In the genomic region with DNA sequence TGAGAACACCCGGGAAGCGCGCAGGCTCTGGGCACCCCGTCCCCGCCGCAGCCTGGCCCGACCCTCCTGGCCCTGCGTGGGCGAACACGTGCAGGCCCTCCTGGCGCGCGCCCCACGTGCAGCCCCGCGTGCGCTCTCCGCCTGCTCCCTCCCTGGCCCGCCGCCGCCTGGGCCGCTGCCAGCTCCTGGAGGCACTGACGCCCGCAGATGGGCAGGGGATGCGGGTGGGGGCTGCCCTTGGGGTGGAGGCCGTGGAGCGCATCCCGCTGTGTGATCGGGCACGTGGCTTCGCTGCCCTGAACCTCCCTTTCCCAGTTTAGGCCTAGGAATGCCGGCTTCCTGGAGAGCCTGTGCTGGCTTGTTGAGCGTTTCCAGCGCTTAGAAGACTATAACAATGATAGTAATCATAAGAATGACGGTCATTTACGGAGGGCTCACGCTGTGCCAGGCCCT, we compare ENCODE assay signal across 13 cellular contexts.
DNase-seq lines count a peak whose midpoint lies in the region; ATAC-seq and TF ChIP-seq lines count a peak whose summit lies in the region.
"Had no signal": no experiment of that assay in that cellular context is flagged by ENCODE, and none has a peak within 500 bp of the region (broad histone marks: within the 10 kb centered on the region; RNA-seq: fewer than 3 reads in every experiment).

No MANE protein-coding gene starts in this region.

- no peaks in the 10 kb centered on the region for H3K9me3 ChIP-seq in prostate gland

- peaks cover 3% of the 10 kb centered on the region; the same call in 1 of the 3 replicates for H3K36me3 Mint-ChIP-seq in GM23338 (ENCODE audit: low read depth)

- H3K4me1 Mint-ChIP-seq in GM23338: peaks cover 16% of the 10 kb centered on the region
- H3K4me1 Mint-ChIP-seq: activated naive CD8-positive, alpha-beta T cell treated with anti-CD3 and anti-CD28 coated beads, Interleukin-2, amount 50 U/mL, for 24 hours; B cell had no signal

- no peaks in the 10 kb centered on the region; the same call in 2 of the 3 replicates for H3K9me3 Mint-ChIP-seq in GM23338
- H3K9me3 Mint-ChIP-seq: activated naive CD8-positive, alpha-beta T cell treated with anti-CD3 and anti-CD28 coated beads, Interleukin-2, amount 50 U/mL, for 24 hours; effector memory CD8-positive, alpha-beta T cell had no signal

- TF ChIP-seq CTCF in GM23338 (conservative IDR thresholded peaks at IDR 0.05; ENCODE audit: low read depth in 2 of 2): no peak
- no peak for TF ChIP-seq CTCF in prostate gland (IDR thresholded peaks at IDR 0.05)

- no peak overlapping the region for H3K27ac Mint-ChIP-seq in GM23338
- H3K27ac Mint-ChIP-seq: activated naive CD8-positive, alpha-beta T cell treated with anti-CD3 and anti-CD28 coated beads, Interleukin-2, amount 50 U/mL, for 24 hours; B cell; effector memory CD8-positive, alpha-beta T cell had no signal

- no peak for TF ChIP-seq POLR2A in prostate gland (IDR thresholded peaks at IDR 0.05)

- H3K27ac ChIP-seq in GM23338 (ENCODE audit: low read depth) (no peak overlapping the region), prostate gland (peak overlapping the region in 1 of 2 donors; percentile 37)

- no peaks in the 10 kb centered on the region for H3K79me2 ChIP-seq in GM23338 (replicated peaks; ENCODE audit: insufficient read depth)

- DNase-seq in GM23338 (ENCODE audit: low spot score) (peak; percentile 49), anterior cingulate cortex (lab: John Stamatoyannopoulos, UW) (peak in 46 of 58 donors; percentile 6 to 78 (median 30)), left ventricle myocardium superior (peak; percentile 66), prostate gland (ENCODE audit: low spot score) (peak; percentile 75), UCSD-AML1 (lab: John Stamatoyannopoulos, UW; ENCODE audit: unreplicated experiment) (no peak), NCI-H774 (lab: John Stamatoyannopoulos, UW) (no peak)
- DNase-seq: activated naive CD8-positive, alpha-beta T cell treated with anti-CD3 and anti-CD28 coated beads, Interleukin-2, amount 50 U/mL, for 24 hours; effector memory CD8-positive, alpha-beta T cell; NCI-H524 treated with DMSO at 0.1 percent for 48 hours had no signal

- no peaks in the 10 kb centered on the region for H3F3A ChIP-seq in GM23338 (replicated peaks; ENCODE audit: low read depth)

- H3K4me1 ChIP-seq in GM23338 (ENCODE audit: insufficient read depth) (peaks cover 5% of the 10 kb centered on the region), prostate gland (replicated peaks) (peaks cover 15% of the 10 kb centered on the region)

- peak overlapping the region; percentile 57; the same call in 1 of the 2 replicates for H3K4me2 ChIP-seq in GM23338
- H3K4me2 ChIP-seq: smooth muscle cell had no signal

- H3K4me3 Mint-ChIP-seq in GM23338: no peak overlapping the region
- H3K4me3 Mint-ChIP-seq: activated naive CD8-positive, alpha-beta T cell treated with anti-CD3 and anti-CD28 coated beads, Interleukin-2, amount 50 U/mL, for 24 hours; B cell; effector memory CD8-positive, alpha-beta T cell had no signal

- 0 out of 2 replicates have a peak, but pooled peaks cover 3% of the 10 kb centered on the region for H3K9me2 ChIP-seq in GM23338 (ENCODE audit: insufficient read depth)

- intact Hi-C loops in left ventricle myocardium superior (cut with micrococcal nuclease): no loop called here
- intact Hi-C loops in prostate gland (cut with DNase I): no loop called here

- H3K27me3 Mint-ChIP-seq in GM23338 (ENCODE audit: insufficient read depth, low read depth, poor library complexity): peaks cover 11% of the 10 kb centered on the region
- H3K27me3 Mint-ChIP-seq: effector memory CD8-positive, alpha-beta T cell had no signal

- ATAC-seq in GM23338: peak; percentile 57
- ATAC-seq in left ventricle myocardium superior: peak; percentile 66
- no peak for ATAC-seq in HG02938 (IDR thresholded peaks at IDR 0.05; ENCODE audit: unreplicated experiment)
- no peak for ATAC-seq in GM21529 (IDR thresholded peaks at IDR 0.05; ENCODE audit: unreplicated experiment)

- H2AFZ ChIP-seq in GM23338: peak overlapping the region; percentile 88

- no peaks in the 10 kb centered on the region for H4K20me1 ChIP-seq in GM23338 (replicated peaks; ENCODE audit: insufficient read depth)

- H3K36me3 ChIP-seq in GM23338 (ENCODE audit: insufficient read depth) (no peaks in the 10 kb centered on the region), prostate gland (no peaks in the 10 kb centered on the region)

- 47% methylated on average over 37 of the region's 37 CpGs for WGBS in prostate gland

- H3K4me3 ChIP-seq in GM23338: no peak overlapping the region
- no peak overlapping the region for H3K4me3 ChIP-seq in prostate gland
- H3K4me3 ChIP-seq: smooth muscle cell had no signal

- H3K27me3 ChIP-seq in GM23338 (ENCODE audit: insufficient read depth) (no peaks in the 10 kb centered on the region), prostate gland (replicated peaks; ENCODE audit: insufficient read depth) (no peaks in the 10 kb centered on the region)

TF ChIP-seq in GM23338, 12 proteins besides CTCF, POLR2A, EP300 and RAD21:
- TF ChIP-seq, protein P1, sequence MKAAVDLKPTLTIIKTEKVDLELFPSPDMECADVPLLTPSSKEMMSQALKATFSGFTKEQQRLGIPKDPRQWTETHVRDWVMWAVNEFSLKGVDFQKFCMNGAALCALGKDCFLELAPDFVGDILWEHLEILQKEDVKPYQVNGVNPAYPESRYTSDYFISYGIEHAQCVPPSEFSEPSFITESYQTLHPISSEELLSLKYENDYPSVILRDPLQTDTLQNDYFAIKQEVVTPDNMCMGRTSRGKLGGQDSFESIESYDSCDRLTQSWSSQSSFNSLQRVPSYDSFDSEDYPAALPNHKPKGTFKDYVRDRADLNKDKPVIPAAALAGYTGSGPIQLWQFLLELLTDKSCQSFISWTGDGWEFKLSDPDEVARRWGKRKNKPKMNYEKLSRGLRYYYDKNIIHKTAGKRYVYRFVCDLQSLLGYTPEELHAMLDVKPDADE (IDR thresholded peaks at IDR 0.05): no peak
- TF ChIP-seq, protein P2, sequence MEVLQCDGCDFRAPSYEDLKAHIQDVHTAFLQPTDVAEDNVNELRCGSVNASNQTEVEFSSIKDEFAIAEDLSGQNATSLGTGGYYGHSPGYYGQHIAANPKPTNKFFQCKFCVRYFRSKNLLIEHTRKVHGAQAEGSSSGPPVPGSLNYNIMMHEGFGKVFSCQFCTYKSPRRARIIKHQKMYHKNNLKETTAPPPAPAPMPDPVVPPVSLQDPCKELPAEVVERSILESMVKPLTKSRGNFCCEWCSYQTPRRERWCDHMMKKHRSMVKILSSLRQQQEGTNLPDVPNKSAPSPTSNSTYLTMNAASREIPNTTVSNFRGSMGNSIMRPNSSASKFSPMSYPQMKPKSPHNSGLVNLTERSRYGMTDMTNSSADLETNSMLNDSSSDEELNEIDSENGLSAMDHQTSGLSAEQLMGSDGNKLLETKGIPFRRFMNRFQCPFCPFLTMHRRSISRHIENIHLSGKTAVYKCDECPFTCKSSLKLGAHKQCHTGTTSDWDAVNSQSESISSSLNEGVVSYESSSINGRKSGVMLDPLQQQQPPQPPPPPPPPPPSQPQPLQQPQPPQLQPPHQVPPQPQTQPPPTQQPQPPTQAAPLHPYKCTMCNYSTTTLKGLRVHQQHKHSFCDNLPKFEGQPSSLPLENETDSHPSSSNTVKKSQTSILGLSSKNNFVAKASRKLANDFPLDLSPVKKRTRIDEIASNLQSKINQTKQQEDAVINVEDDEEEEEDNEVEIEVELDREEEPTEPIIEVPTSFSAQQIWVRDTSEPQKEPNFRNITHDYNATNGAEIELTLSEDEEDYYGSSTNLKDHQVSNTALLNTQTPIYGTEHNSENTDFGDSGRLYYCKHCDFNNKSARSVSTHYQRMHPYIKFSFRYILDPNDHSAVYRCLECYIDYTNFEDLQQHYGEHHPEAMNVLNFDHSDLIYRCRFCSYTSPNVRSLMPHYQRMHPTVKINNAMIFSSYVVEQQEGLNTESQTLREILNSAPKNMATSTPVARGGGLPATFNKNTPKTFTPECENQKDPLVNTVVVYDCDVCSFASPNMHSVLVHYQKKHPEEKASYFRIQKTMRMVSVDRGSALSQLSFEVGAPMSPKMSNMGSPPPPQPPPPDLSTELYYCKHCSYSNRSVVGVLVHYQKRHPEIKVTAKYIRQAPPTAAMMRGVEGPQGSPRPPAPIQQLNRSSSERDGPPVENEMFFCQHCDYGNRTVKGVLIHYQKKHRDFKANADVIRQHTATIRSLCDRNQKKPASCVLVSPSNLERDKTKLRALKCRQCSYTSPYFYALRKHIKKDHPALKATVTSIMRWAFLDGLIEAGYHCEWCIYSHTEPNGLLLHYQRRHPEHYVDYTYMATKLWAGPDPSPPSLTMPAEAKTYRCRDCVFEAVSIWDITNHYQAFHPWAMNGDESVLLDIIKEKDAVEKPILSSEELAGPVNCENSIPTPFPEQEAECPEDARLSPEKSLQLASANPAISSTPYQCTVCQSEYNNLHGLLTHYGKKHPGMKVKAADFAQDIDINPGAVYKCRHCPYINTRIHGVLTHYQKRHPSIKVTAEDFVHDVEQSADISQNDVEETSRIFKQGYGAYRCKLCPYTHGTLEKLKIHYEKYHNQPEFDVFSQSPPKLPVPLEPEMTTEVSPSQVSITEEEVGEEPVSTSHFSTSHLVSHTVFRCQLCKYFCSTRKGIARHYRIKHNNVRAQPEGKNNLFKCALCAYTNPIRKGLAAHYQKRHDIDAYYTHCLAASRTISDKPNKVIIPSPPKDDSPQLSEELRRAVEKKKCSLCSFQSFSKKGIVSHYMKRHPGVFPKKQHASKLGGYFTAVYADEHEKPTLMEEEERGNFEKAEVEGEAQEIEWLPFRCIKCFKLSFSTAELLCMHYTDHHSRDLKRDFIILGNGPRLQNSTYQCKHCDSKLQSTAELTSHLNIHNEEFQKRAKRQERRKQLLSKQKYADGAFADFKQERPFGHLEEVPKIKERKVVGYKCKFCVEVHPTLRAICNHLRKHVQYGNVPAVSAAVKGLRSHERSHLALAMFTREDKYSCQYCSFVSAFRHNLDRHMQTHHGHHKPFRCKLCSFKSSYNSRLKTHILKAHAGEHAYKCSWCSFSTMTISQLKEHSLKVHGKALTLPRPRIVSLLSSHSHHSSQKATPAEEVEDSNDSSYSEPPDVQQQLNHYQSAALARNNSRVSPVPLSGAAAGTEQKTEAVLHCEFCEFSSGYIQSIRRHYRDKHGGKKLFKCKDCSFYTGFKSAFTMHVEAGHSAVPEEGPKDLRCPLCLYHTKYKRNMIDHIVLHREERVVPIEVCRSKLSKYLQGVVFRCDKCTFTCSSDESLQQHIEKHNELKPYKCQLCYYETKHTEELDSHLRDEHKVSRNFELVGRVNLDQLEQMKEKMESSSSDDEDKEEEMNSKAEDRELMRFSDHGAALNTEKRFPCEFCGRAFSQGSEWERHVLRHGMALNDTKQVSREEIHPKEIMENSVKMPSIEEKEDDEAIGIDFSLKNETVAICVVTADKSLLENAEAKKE (CRISPR knock-in tag; IDR thresholded peaks at IDR 0.05): no peak
- TF ChIP-seq NANOG (IDR thresholded peaks at IDR 0.05; ENCODE audit: borderline replicate concordance): no peak

Comparison
In these comparisons a context has a peak if more than half of its experiments do, and no peak if none do; other contexts are left out.
1. ATAC-seq: peak in GM23338 (single experiment) and left ventricle myocardium superior (single experiment); none in HG02938 (single experiment) and GM21529 (single experiment).
2. DNase-seq: peak in GM23338 (single experiment), anterior cingulate cortex (46 of 58), left ventricle myocardium superior (single experiment) and prostate gland (single experiment); none in UCSD-AML1 (single experiment) and NCI-H774 (single experiment).